In genomic region chr12:6368906-6369525, GRCh38 we compare ENCODE assay signal across 14 cellular contexts. TPM values are rescaled to one million over a fixed set of nuclear protein-coding genes. Genes with fewer than 3 reads are reported as not detected.
DNase-seq lines count a peak whose midpoint lies in the region; ATAC-seq and TF ChIP-seq lines count a peak whose summit lies in the region.
"Had no signal": no experiment of that assay in that cellular context is flagged by ENCODE, and none has a peak within 500 bp of the region (broad histone marks: within the 10 kb centered on the region; RNA-seq: fewer than 3 reads in every experiment).

No MANE protein-coding gene starts in this region.

- peaks cover 19 to 53% (median 47%) of the 10 kb centered on the region in 4 donors for H3K4me1 Mint-ChIP-seq in naive thymus-derived CD8-positive, alpha-beta T cell

- POLR2A ChIA-PET in naive thymus-derived CD8-positive, alpha-beta T cell (lab: Charles Lee) = interaction anchor here (1.0 to 15.2 kb wide), 4 partner anchors 22 to 97 kb away, joined by 3 to 358 read pairs (median 8); partner anchors contain the start of gene TNFRSF1A

- H3K27ac ChIP-seq in 22Rv1 = peak overlapping the region; percentile 49
- H3K27ac ChIP-seq in angular gyrus (ENCODE audit: low read depth, low read length) = peak overlapping the region; percentile 40
- H3K27ac ChIP-seq: GM23248 had no signal

- H3K36me3 Mint-ChIP-seq in naive thymus-derived CD8-positive, alpha-beta T cell = no peaks in the 10 kb centered on the region

- no peaks in the 10 kb centered on the region for H3K27me3 ChIP-seq in H7 (ENCODE audit: control insufficient read depth, insufficient read depth, low read length)

- H3K27me3 Mint-ChIP-seq in naive thymus-derived CD8-positive, alpha-beta T cell = peaks cover 0 to 2% (median 0%) of the 10 kb centered on the region in 5 donors

- ATAC-seq in naive thymus-derived CD8-positive, alpha-beta T cell = no peak
- no peak for ATAC-seq in GM18858 (IDR thresholded peaks at IDR 0.05; ENCODE audit: unreplicated experiment)
- ATAC-seq in GM18517 (IDR thresholded peaks at IDR 0.05; ENCODE audit: unreplicated experiment) = no peak

- peak overlapping the region in 7 of 10 donors; percentile 35 to 88 (median 55) for H3K27ac Mint-ChIP-seq in naive thymus-derived CD8-positive, alpha-beta T cell

- TF ChIP-seq CTCF in 22Rv1 (IDR thresholded peaks at IDR 0.05) = no peak

- no peak overlapping the region for H3K4me3 ChIP-seq in H7 (ENCODE audit: insufficient read depth, low read depth, low read length)
- H3K4me3 ChIP-seq: GM23248 had no signal

- DNase-seq in H7 = peak; percentile 39
- no peak for DNase-seq in naive thymus-derived CD8-positive, alpha-beta T cell
- no peak for DNase-seq in hypothalamus (lab: John Stamatoyannopoulos, UW)
- DNase-seq in inferior parietal cortex (ENCODE audit: extremely low spot score) = no peak
- DNase-seq: GM23248, hippocampal formation, NCI-H2171 treated with DMSO at 0.1 percent for 48 hours, T-helper 9 cell had no signal

- no peaks in the 10 kb centered on the region; the same call in 1 of the 2 replicates for H3K36me3 ChIP-seq in H7 (replicated peaks; ENCODE audit: control insufficient read depth, insufficient read depth, low read length)

- H3K9me3 Mint-ChIP-seq in naive thymus-derived CD8-positive, alpha-beta T cell = no peaks in the 10 kb centered on the region

- H3K4me3 Mint-ChIP-seq in naive thymus-derived CD8-positive, alpha-beta T cell = no peak overlapping the region

RNA-seq across cellular contexts. Expression of gene SCNN1A, which starts 6.3 kb away (rescaled TPM):
- total RNA-seq in H7 (2014; rRNA removed; shearing (Covaris generic)) = 28.5 and 41.7 TPM in 2 replicates
- 1 to 10 TPM; 4.0 to 4.7 TPM for total RNA-seq in naive thymus-derived CD8-positive, alpha-beta T cell
- under 1 TPM; 0.06 to 0.65 (median 0.23) TPM for polyA plus RNA-seq in naive thymus-derived CD8-positive, alpha-beta T cell

RNA-seq across cellular contexts. Expression of gene LTBR, which starts 14.9 kb away (rescaled TPM):
- total RNA-seq in H7 (2014; rRNA removed; shearing (Covaris generic)) = 2.5 and 3.6 TPM in 2 replicates
- under 1 TPM; 0.91 to 0.93 TPM for total RNA-seq in naive thymus-derived CD8-positive, alpha-beta T cell
- polyA plus RNA-seq in naive thymus-derived CD8-positive, alpha-beta T cell = under 1 TPM in 1 of 3 donors, not detected in 2; 0.23 TPM

RNA-seq across cellular contexts. Expression of gene TNFRSF1A, which starts 27.1 kb away (rescaled TPM):
- total RNA-seq in H7 (2014; rRNA removed; shearing (Covaris generic)) = 83.5 and 84.6 TPM in 2 replicates
- total RNA-seq in naive thymus-derived CD8-positive, alpha-beta T cell = 10 to 100 TPM; 91.7 to 97.6 TPM
- 10 to 100 TPM; 19.5 to 43.7 (median 31.1) TPM for polyA plus RNA-seq in naive thymus-derived CD8-positive, alpha-beta T cell

RNA-seq across cellular contexts. Expression of gene PLEKHG6, which starts 58.5 kb away (rescaled TPM):
- total RNA-seq in H7 (2014; rRNA removed; shearing (Covaris generic)) = 36.5 and 43.6 TPM in 2 replicates
- not detected for total RNA-seq in naive thymus-derived CD8-positive, alpha-beta T cell
- under 1 TPM; 0.14 to 0.17 (median 0.15) TPM for polyA plus RNA-seq in naive thymus-derived CD8-positive, alpha-beta T cell
- total RNA-seq: endothelial cell of umbilical vein, GM23248 had no signal
- polyA plus RNA-seq: BJ had no signal
